Comparison of ENCODE assay signal across 17 cellular contexts in the genomic region with DNA sequence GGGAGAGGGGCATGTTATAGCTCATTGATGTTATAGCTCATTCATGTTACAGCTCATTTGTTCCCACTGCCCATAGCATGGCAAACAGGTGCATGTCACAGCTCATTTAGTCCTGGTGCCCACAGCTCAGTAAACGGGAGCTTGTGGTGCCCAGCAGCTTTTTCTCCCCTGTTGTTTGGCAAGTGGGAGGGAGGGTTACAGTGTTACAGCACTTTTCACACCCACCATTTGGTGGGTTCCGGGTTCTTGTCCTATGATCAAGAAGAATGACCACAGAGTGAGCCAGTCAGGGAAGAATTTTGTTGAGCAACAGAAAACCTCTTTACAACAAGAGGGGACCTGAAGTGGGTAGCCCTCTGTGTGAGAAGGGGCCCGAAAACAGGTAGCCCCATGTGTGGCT.
DNase-seq lines count a peak whose midpoint lies in the region; ATAC-seq and TF ChIP-seq lines count a peak whose summit lies in the region.
"Had no signal": no experiment of that assay in that cellular context is flagged by ENCODE, and none has a peak within 500 bp of the region (broad histone marks: within the 10 kb centered on the region; RNA-seq: fewer than 3 reads in every experiment).

No MANE protein-coding gene starts in this region.

- no peaks in the 10 kb centered on the region for H3K9me3 ChIP-seq in thoracic aorta

- DNase-seq in DMS79 (lab: John Stamatoyannopoulos, UW) (peak; percentile 1), DMS79 treated with DMSO at 0.1 percent for 48 hours (lab: John Stamatoyannopoulos, UW) (no peak), NCI-H69 (lab: John Stamatoyannopoulos, UW) (peak; percentile 77), natural killer cell (no peak), thoracic aorta (ENCODE audit: low spot score) (no peak), hepatic stellate cell (ENCODE audit: low spot score) (no peak), iPS-NIHi11 (ENCODE audit: low spot score) (no peak), NCI-H1048 (lab: John Stamatoyannopoulos, UW) (no peak)
- DNase-seq: DMS 273 treated with DMSO at 0.1 percent for 48 hours, NCI-H1105 treated with DMSO at 0.1 percent for 48 hours, NCI-H1930, NCI-H2171, NCI-H524, PC-9 had no signal

- TF ChIP-seq CTCF in natural killer cell (IDR thresholded peaks at IDR 0.05): no peak
- TF ChIP-seq CTCF in thoracic aorta (IDR thresholded peaks at IDR 0.05): no peak

- H3K36me3 Mint-ChIP-seq in natural killer cell: no peaks in the 10 kb centered on the region
- H3K36me3 Mint-ChIP-seq: CD8-positive, alpha-beta memory T cell had no signal

- no peak overlapping the region for H3K27ac Mint-ChIP-seq in natural killer cell
- H3K27ac Mint-ChIP-seq: CD8-positive, alpha-beta memory T cell had no signal

- H3K27ac ChIP-seq in thoracic aorta: peak overlapping the region; percentile 58 to 60
- H3K27ac ChIP-seq: 22Rv1, PC-9 had no signal

- no peaks in the 10 kb centered on the region for H3K4me1 Mint-ChIP-seq in natural killer cell
- H3K4me1 Mint-ChIP-seq: CD8-positive, alpha-beta memory T cell had no signal

- H3K4me3 ChIP-seq in thoracic aorta: no peak overlapping the region
- H3K4me3 ChIP-seq: K562, PC-9 had no signal

- peaks cover 0 to 2% of the 10 kb centered on the region in 2 donors for H3K9me3 Mint-ChIP-seq in natural killer cell

- ATAC-seq in natural killer cell (peak in 2 of 3 donors; percentile 40 to 69), thoracic aorta (ENCODE audit: insufficient number of reproducible peaks, low FRiP score, low read depth) (no peak)
- ATAC-seq: K562 had no signal

- no peaks in the 10 kb centered on the region for H3K27me3 ChIP-seq in thoracic aorta (replicated peaks; ENCODE audit: insufficient read depth)

- peaks cover 25 to 47% of the 10 kb centered on the region in 2 donors for H3K4me1 ChIP-seq in thoracic aorta (ENCODE audit: control insufficient read depth in 1 of 2, low read depth in 2 of 2)

- intact Hi-C loops in natural killer cell (cut with micrococcal nuclease): no loop called here

- H3K36me3 ChIP-seq in thoracic aorta: no peaks in the 10 kb centered on the region

- H3K27me3 Mint-ChIP-seq in natural killer cell (ENCODE audit: low read depth in 2 of 2): no peaks in the 10 kb centered on the region
- H3K27me3 Mint-ChIP-seq: CD8-positive, alpha-beta memory T cell had no signal

- H3K4me3 Mint-ChIP-seq in natural killer cell: no peak overlapping the region
- H3K4me3 Mint-ChIP-seq: CD8-positive, alpha-beta memory T cell had no signal

Comparison
In these comparisons a context has a peak if more than half of its experiments do, and no peak if none do; other contexts are left out.
1. DNase-seq: peak in DMS79 (single experiment) and NCI-H69 (single experiment); none in DMS79 treated with DMSO at 0.1 percent for 48 hours (single experiment), natural killer cell (single experiment), thoracic aorta (single experiment), hepatic stellate cell (single experiment), iPS-NIHi11 (single experiment) and NCI-H1048 (single experiment).